Comparison of ENCODE assay signal across 11 cellular contexts in the genomic region with DNA sequence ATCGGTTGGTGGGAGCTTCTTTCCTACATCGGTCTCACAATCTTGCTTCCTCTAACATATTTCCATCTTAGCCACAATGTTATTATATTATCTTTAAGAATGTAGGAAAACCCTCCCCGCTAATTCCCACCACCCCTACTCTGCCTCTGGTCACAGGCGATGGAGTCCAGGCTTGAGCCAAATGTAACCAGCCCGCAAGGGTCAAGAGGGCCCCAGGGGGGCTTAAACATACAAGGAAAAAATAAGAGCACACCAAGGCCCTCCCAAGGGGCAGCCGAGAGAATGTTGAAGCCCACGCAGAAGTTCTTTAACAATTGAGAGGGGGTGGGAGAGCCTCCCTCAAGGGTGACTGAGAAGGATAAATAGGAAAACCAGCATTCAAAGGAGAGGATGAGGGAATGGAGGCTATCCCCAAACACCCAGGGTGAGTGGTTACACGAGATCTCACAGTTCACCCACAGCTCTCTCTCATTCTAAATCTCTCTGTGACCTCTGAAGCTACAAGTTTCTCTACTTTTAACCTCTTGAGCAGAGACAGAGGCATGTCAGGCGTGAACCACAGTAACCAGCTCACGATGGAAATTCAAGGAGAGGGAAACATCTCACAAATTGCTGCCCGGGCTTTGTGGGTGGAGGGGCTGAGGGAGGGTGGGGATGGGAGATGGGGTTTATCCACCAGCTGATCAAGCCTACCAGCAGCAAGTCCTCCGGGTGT. TPM values are rescaled to one million over a fixed set of nuclear protein-coding genes. Genes with fewer than 3 reads are reported as not detected.
DNase-seq lines count a peak whose midpoint lies in the region; ATAC-seq and TF ChIP-seq lines count a peak whose summit lies in the region.
"Had no signal": no experiment of that assay in that cellular context is flagged by ENCODE, and none has a peak within 500 bp of the region (broad histone marks: within the 10 kb centered on the region; RNA-seq: fewer than 3 reads in every experiment).

No MANE protein-coding gene starts in this region.

- H3K4me3 ChIP-seq in brain microvascular endothelial cell (ENCODE audit: low read depth, low read length) (peak overlapping the region; percentile 30), tibial artery (no peak overlapping the region)

- in situ Hi-C loops in brain microvascular endothelial cell (cut with HindIII; ENCODE audit: low pct_ligation_motif_present, low sequenced_read_pairs) = no loop called here

- TF ChIP-seq CTCF in brain microvascular endothelial cell (IDR thresholded peaks at IDR 0.05; ENCODE audit: low read depth, low read length, missing control alignments) = no peak
- TF ChIP-seq CTCF in tibial artery (IDR thresholded peaks at IDR 0.05) = no peak

- DNase-seq in HT1080 (ENCODE audit: low read depth) (peak; percentile 48), brain microvascular endothelial cell (peak; percentile 94), kidney tubule cell (ENCODE audit: low spot score) (peak; percentile 75), tibial artery (no peak), DMS79 (lab: John Stamatoyannopoulos, UW) (no peak), MV-4-11 (lab: John Stamatoyannopoulos, UW) (no peak)
- no peak for DNase-seq in central memory CD4-positive, alpha-beta T cell
- DNase-seq: activated T-cell treated with anti-CD3 and anti-CD28 coated beads, Interleukin-2, amount 50 U/mL, for 48 hours; NCI-H2107 had no signal

- no peaks in the 10 kb centered on the region for H3K27me3 ChIP-seq in brain microvascular endothelial cell (replicated peaks)
- no peaks in the 10 kb centered on the region for H3K27me3 ChIP-seq in tibial artery

- H3K27ac ChIP-seq in brain microvascular endothelial cell (peak overlapping the region; percentile 99), tibial artery (peak overlapping the region; percentile 71 to 77)

- intact Hi-C loops in tibial artery (cut with DNase I; ENCODE audit: low total_unique reads) = no loop called here

- ATAC-seq in GM21423 (IDR thresholded peaks at IDR 0.05; ENCODE audit: unreplicated experiment) = no peak

- H3K4me1 ChIP-seq in tibial artery = peaks cover 0 to 54% (median 42%) of the 10 kb centered on the region in 4 donors

- no peaks in the 10 kb centered on the region for H3K9me3 ChIP-seq in tibial artery

- H3K36me3 ChIP-seq in brain microvascular endothelial cell (replicated peaks) = no peaks in the 10 kb centered on the region
- H3K36me3 ChIP-seq in tibial artery = no peaks in the 10 kb centered on the region

RNA-seq across cellular contexts. Expression of a gene that starts 31.4 kb away (rescaled TPM):
- 38.9 and 56.1 TPM in 2 replicates for total RNA-seq in HT1080 (2014; rRNA removed; shearing (Covaris generic))
- 30.4 and 40.3 TPM in 2 replicates for polyA plus RNA-seq in HT1080 (2015; cell fraction: cytosol; rRNA removed)
- 211 and 226 TPM in 2 replicates for polyA plus RNA-seq in HT1080 (2015; cell fraction: nucleus; rRNA removed)

RNA-seq across cellular contexts. Expression of a gene that starts 59.2 kb away (rescaled TPM):
- total RNA-seq in HT1080 (2014; rRNA removed; shearing (Covaris generic)) = 75.6 and 87.1 TPM in 2 replicates
- 77.4 and 88.4 TPM in 2 replicates for polyA plus RNA-seq in HT1080 (2015; cell fraction: cytosol; rRNA removed)
- 28.8 and 48.3 TPM in 2 replicates for polyA plus RNA-seq in HT1080 (2015; cell fraction: nucleus; rRNA removed)
- polyA plus RNA-seq: IgD-negative memory B cell had no signal

Comparison
In these comparisons a context has a peak if more than half of its experiments do, and no peak if none do; other contexts are left out.
1. DNase-seq: peak in HT1080 (single experiment), brain microvascular endothelial cell (single experiment) and kidney tubule cell (single experiment); none in tibial artery (0 of 2), DMS79 (single experiment), MV-4-11 (single experiment) and central memory CD4-positive, alpha-beta T cell (single experiment).